ENCODE assay signal across 13 cellular contexts in the genomic region with DNA sequence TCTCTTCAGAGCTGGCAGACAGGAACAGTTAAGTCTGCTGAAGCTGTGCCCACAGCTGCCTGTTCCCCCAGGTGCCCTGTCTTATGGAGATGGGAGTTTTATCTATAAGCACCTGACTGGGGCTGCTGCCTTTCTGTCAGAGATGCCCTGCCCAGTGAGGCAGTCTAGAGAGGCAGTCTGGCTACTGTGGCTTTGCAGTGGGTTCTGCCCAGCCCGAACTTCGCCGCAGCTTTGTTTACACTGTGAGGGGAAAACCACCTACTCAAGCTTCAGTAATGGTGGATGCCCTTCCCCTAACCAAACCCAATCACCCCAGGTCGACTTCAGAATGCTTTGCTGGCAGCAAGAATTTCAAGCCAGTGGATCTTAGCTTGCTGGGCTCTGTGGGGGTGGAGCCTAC.
"Had no signal": no experiment of that assay in that cellular context is flagged by ENCODE, and none has a peak within 500 bp of the region (broad histone marks: within the 10 kb centered on the region; RNA-seq: fewer than 3 reads in every experiment).

No MANE protein-coding gene starts in this region.

- H3K27ac Mint-ChIP-seq: activated naive CD4-positive, alpha-beta T cell treated with anti-CD3 and anti-CD28 coated beads for 36 hours; activated T-cell treated with anti-CD3 and anti-CD28 coated beads, Interleukin-2, amount 50 U/mL, for 24 hours had no signal

- H3K27me3 ChIP-seq: gastrocnemius medialis, heart right ventricle, thyroid gland, uterus had no signal

- H3K27ac ChIP-seq: coronary artery, gastrocnemius medialis, heart right ventricle, left ventricle myocardium inferior, thyroid gland, uterus had no signal

- DNase-seq: activated naive CD4-positive, alpha-beta T cell treated with anti-CD3 and anti-CD28 coated beads for 36 hours; activated T-cell treated with anti-CD3 and anti-CD28 coated beads, Interleukin-2, amount 50 U/mL, for 24 hours; effector CD4-positive, alpha-beta T cell; gastrocnemius medialis; heart right ventricle; islet precursor cell; left ventricle myocardium inferior; mesendoderm; stimulated activated CD4-positive, alpha-beta T cell treated with anti-CD3 and anti-CD28 coated beads, Interleukin-4, amount 100 ng/mL, for 1 hour; thyroid gland; uterus had no signal

- H3K9me3 ChIP-seq: gastrocnemius medialis, thyroid gland, uterus had no signal

- H3K27me3 Mint-ChIP-seq: activated T-cell treated with anti-CD3 and anti-CD28 coated beads, Interleukin-2, amount 50 U/mL, for 24 hours had no signal

- H3K4me1 ChIP-seq: gastrocnemius medialis, thyroid gland, uterus had no signal

- H3K4me3 ChIP-seq: coronary artery, gastrocnemius medialis, heart right ventricle, left ventricle myocardium inferior, thyroid gland, uterus had no signal

- H3K36me3 ChIP-seq: gastrocnemius medialis, heart right ventricle, left ventricle myocardium inferior, thyroid gland, uterus had no signal

- ATAC-seq: gastrocnemius medialis, heart right ventricle had no signal

- H3K4me3 Mint-ChIP-seq: activated naive CD4-positive, alpha-beta T cell treated with anti-CD3 and anti-CD28 coated beads for 36 hours; activated T-cell treated with anti-CD3 and anti-CD28 coated beads, Interleukin-2, amount 50 U/mL, for 24 hours; neural crest cell had no signal
